In the genomic region with DNA sequence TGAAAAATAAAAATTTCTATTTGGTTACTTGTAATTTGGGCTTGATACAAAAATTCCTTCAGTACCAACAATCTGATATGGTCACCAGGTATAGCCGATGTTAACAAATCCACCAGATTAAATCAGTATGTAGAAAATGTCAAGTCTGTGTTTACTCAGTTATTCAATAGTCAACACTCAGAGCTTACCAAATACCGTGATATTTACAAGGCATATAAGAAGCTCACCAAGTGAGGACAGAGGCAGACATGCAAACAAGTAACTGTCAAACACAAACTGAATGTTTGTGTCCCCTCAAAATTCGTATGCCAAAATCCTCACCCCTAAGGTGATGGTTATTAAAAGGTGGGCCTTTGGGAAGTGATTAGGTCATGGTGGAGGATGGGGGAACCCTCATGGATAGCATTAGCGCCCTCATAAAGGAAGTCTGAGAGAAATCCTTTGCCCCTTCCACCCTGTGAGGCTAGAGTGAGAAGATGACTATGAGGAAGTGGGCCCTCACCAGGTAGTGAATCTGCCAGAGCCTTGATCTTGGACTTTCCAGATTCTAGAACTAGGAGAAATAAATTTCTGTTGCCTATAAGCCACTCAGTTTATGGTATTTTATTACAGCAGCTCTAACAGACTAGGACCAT, we compare ENCODE assay signal across 24 cellular contexts.
DNase-seq lines count a peak whose midpoint lies in the region; ATAC-seq, FAIRE-seq and TF ChIP-seq lines count a peak whose summit lies in the region.
"Had no signal": no experiment of that assay in that cellular context is flagged by ENCODE, and none has a peak within 500 bp of the region (broad histone marks: within the 10 kb centered on the region; RNA-seq: fewer than 3 reads in every experiment).

No MANE protein-coding gene starts in this region.

- H3K4me3 Mint-ChIP-seq in mesothelial cell of epicardium: no peak overlapping the region
- H3K4me3 Mint-ChIP-seq: activated CD4-positive, alpha-beta T cell treated with anti-CD3 and anti-CD28 coated beads, Interleukin-2, amount 10 ng/mL, durations not matched to agents 7 days and 5 days; IgD-negative memory B cell; stimulated activated naive B cell treated with anti-CD40 and anti-IgM and Interleukin-4, amounts not matched to agents 10 μg/mL and 1 μg/mL and 100 μg/mL, for 72 hours had no signal

- no peak overlapping the region for H3K27ac Mint-ChIP-seq in mesothelial cell of epicardium
- H3K27ac Mint-ChIP-seq: activated CD4-positive, alpha-beta T cell treated with anti-CD3 and anti-CD28 coated beads, Interleukin-2, amount 10 ng/mL, durations not matched to agents 7 days and 5 days; IgD-negative memory B cell; stimulated activated naive B cell treated with anti-CD40 and anti-IgM and Interleukin-4, amounts not matched to agents 10 μg/mL and 1 μg/mL and 100 μg/mL, for 72 hours had no signal

- intact Hi-C loops in HCT116 (cut with micrococcal nuclease): no loop called here
- intact Hi-C loops in K562 (cut with micrococcal nuclease): no loop called here
- intact Hi-C loops in HepG2 (cut with micrococcal nuclease; ENCODE audit: unreplicated experiment): no loop called here
- intact Hi-C loops in transverse colon (cut with DNase I; ENCODE audit: low total_unique reads): no loop called here

- H3K4me3 ChIP-seq in HCT116 (replicated peaks in 1 of 2; ENCODE audit: low read depth in 1 of 2, low read length in 2 of 2) (no peak overlapping the region), K562 (no peak overlapping the region), HepG2 (replicated peaks in 1 of 3; ENCODE audit: insufficient read depth in 1 of 3, low read depth in 2 of 3, low read length in 3 of 3) (no peak overlapping the region), transverse colon (no peak overlapping the region)
- H3K4me3 ChIP-seq: cardiac muscle cell, dorsolateral prefrontal cortex, thyroid gland had no signal

- H3K9ac ChIP-seq in HCT116 (ENCODE audit: low read length) (no peak overlapping the region), K562 (ENCODE audit: insufficient read depth in 1 of 2, low read depth in 2 of 2, low read length in 2 of 2) (no peak overlapping the region), HepG2 (ENCODE audit: insufficient read depth, low read depth, low read length) (no peak overlapping the region)

- H3K36me3 ChIP-seq in HCT116 (ENCODE audit: control insufficient read depth in 1 of 2, insufficient read depth in 2 of 2, low read length in 2 of 2) (no peaks in the 10 kb centered on the region), K562 (ENCODE audit: control insufficient read depth, insufficient read depth, low read length) (no peaks in the 10 kb centered on the region; the same call in 2 of the 3 replicates), HepG2 (replicated peaks in 1 of 2; ENCODE audit: control insufficient read depth in 1 of 2, insufficient read depth in 2 of 2, low read length in 2 of 2) (no peaks in the 10 kb centered on the region), transverse colon (no peaks in the 10 kb centered on the region)
- H3K36me3 ChIP-seq: BE2C, cardiac muscle cell, thyroid gland had no signal

- H3K9me2 ChIP-seq in HCT116 (ENCODE audit: insufficient read depth): no peaks in the 10 kb centered on the region

- POLR2A ChIA-PET in HCT116 (lab: Charles Lee) (no interaction called here), K562 (lab: Yijun Ruan, JAX) (no interaction called here), HepG2 (lab: Yijun Ruan, JAX) (no interaction called here)

- CTCF ChIA-PET in HCT116 (lab: Charles Lee) (no interaction called here), K562 (lab: Yijun Ruan, JAX; ENCODE audit: low intra/inter-chr PET ratio) (interaction anchor here (0.6 kb wide), 1 partner anchor 72 kb away, joined by 4 read pairs; no protein-coding TSS in a partner anchor), HepG2 (lab: Yijun Ruan, JAX; ENCODE audit: low intra/inter-chr PET ratio, low total read pairs) (no interaction called here)

- H3K4me1 ChIP-seq in HCT116 (ENCODE audit: control insufficient read depth in 1 of 2, insufficient read depth in 2 of 2, low read length in 2 of 2): peaks cover 35 to 60% of the 10 kb centered on the region in 2 experiments
- no peaks in the 10 kb centered on the region for H3K4me1 ChIP-seq in K562 (replicated peaks in 1 of 2; ENCODE audit: control insufficient read depth in 2 of 2, insufficient read depth in 2 of 2, low read length in 2 of 2)
- H3K4me1 ChIP-seq in HepG2 (ENCODE audit: insufficient read depth, low read length): no peaks in the 10 kb centered on the region
- peaks cover 11 to 44% (median 25%) of the 10 kb centered on the region in 4 donors for H3K4me1 ChIP-seq in transverse colon
- H3K4me1 ChIP-seq: BE2C had no signal

- H4K20me1 ChIP-seq in HCT116 (ENCODE audit: insufficient read depth) (no peaks in the 10 kb centered on the region), K562 (replicated peaks; ENCODE audit: control insufficient read depth, insufficient read depth, low read length) (no peaks in the 10 kb centered on the region), HepG2 (ENCODE audit: insufficient read depth, low read length) (no peaks in the 10 kb centered on the region)

- H3K4me2 ChIP-seq in HCT116 (ENCODE audit: low read length): peak overlapping the region; percentile 22
- H3K4me2 ChIP-seq in K562 (ENCODE audit: insufficient read depth, low read length): no peak overlapping the region
- no peak overlapping the region for H3K4me2 ChIP-seq in HepG2 (ENCODE audit: low read depth, low read length)

- no peak for DNase-seq in HCT116 (ENCODE audit: low read depth, low spot score)
- DNase-seq in K562 (ENCODE audit: extremely low read depth in 1 of 4, low spot score in 3 of 4): no peak
- no peak for DNase-seq in HepG2 (ENCODE audit: low spot score)
- DNase-seq in transverse colon: no peak
- DNase-seq in NOMO-1 treated with dmso at 0.1 percent for 144 hours (lab: John Stamatoyannopoulos, UW; ENCODE audit: unreplicated experiment): no peak
- DNase-seq in NCI-H2196 (lab: John Stamatoyannopoulos, UW; ENCODE audit: unreplicated experiment): no peak
- DNase-seq in mesothelial cell of epicardium (ENCODE audit: low spot score in 2 of 2, unreplicated experiment in 2 of 2): no peak
- DNase-seq: activated CD4-positive, alpha-beta T cell treated with anti-CD3 and anti-CD28 coated beads, Interleukin-2, amount 10 ng/mL, durations not matched to agents 7 days and 5 days; activated CD8-positive, alpha-beta memory T cell treated with anti-CD3 and anti-CD28 coated beads, Interleukin-2, amount 50 U/mL, for 4 hours; activated effector memory CD4-positive, alpha-beta T cell treated with anti-CD3 and anti-CD28 coated beads, Interleukin-2, amount 50 U/mL, for 16 hours; BE2C; dorsolateral prefrontal cortex; erythroblast; H7; NCI-H187 treated with DMSO at 0.1 percent for 48 hours; NK-92 treated with Interleukin-12 subunit alpha and Interleukin-12 subunit beta, amount 100 ng/mL, for 24 hours; occipital lobe; right cardiac atrium; stimulated activated naive B cell treated with anti-CD40 and anti-IgM and Interleukin-4, amounts not matched to agents 10 μg/mL and 1 μg/mL and 100 μg/mL, for 72 hours; thyroid gland had no signal

- H3K9me3 Mint-ChIP-seq in mesothelial cell of epicardium: peaks cover 24% of the 10 kb centered on the region
- H3K9me3 Mint-ChIP-seq: activated CD4-positive, alpha-beta T cell treated with anti-CD3 and anti-CD28 coated beads, Interleukin-2, amount 10 ng/mL, durations not matched to agents 7 days and 5 days; IgD-negative memory B cell; stimulated activated naive B cell treated with anti-CD40 and anti-IgM and Interleukin-4, amounts not matched to agents 10 μg/mL and 1 μg/mL and 100 μg/mL, for 72 hours had no signal

- 2% methylated on average over 4 of the region's 4 CpGs for WGBS in K562 (ENCODE audit: insufficient coverage, low coverage, missing lambda C conversion rate)
- 17% methylated on average over 4 of the region's 4 CpGs for WGBS in HepG2 (ENCODE audit: low lambda C conversion rate)
- WGBS in transverse colon (ENCODE audit: low coverage in 1 of 2), 2 donors: 28 to 62% methylated on average over 4 of the region's 4 CpGs

- no TSS peak for BruUV-seq in HCT116 (replicated peaks; lab: Mats Ljungman, UMichigan)
- no TSS peak for BruUV-seq in K562 (replicated peaks; lab: Mats Ljungman, UMichigan)
- BruUV-seq in HepG2 (replicated peaks; lab: Mats Ljungman, UMichigan): no TSS peak

- FAIRE-seq in K562 (lab: Jason Lieb, UNC) (no peak), HepG2 (lab: Jason Lieb, UNC) (no peak)
- FAIRE-seq: D721Med had no signal

- H3K4me1 Mint-ChIP-seq in mesothelial cell of epicardium: peaks cover 16% of the 10 kb centered on the region
- H3K4me1 Mint-ChIP-seq: activated CD4-positive, alpha-beta T cell treated with anti-CD3 and anti-CD28 coated beads, Interleukin-2, amount 10 ng/mL, durations not matched to agents 7 days and 5 days; IgD-negative memory B cell; stimulated activated naive B cell treated with anti-CD40 and anti-IgM and Interleukin-4, amounts not matched to agents 10 μg/mL and 1 μg/mL and 100 μg/mL, for 72 hours had no signal

- TF ChIP-seq EP300 in K562 (IDR thresholded peaks at IDR 0.05; ENCODE audit: low read length): no peak
- no peak for TF ChIP-seq EP300 in HepG2 (IDR thresholded peaks at IDR 0.05; ENCODE audit: low read depth in 2 of 2, low read length in 2 of 2)
- TF ChIP-seq EP300 in HepG2 (CRISPR knock-in tag; IDR thresholded peaks at IDR 0.05; ENCODE audit: borderline replicate concordance): no peak
- TF ChIP-seq EP300 in transverse colon (IDR thresholded peaks at IDR 0.05; ENCODE audit: low read depth): no peak

- no peaks in the 10 kb centered on the region for H3K36me3 Mint-ChIP-seq in mesothelial cell of epicardium
- H3K36me3 Mint-ChIP-seq: IgD-negative memory B cell; stimulated activated naive B cell treated with anti-CD40 and anti-IgM and Interleukin-4, amounts not matched to agents 10 μg/mL and 1 μg/mL and 100 μg/mL, for 72 hours had no signal

- ATAC-seq in HCT116 (no peak), K562 (no peak), HepG2 (no peak)
- ATAC-seq: left lobe of liver, right cardiac atrium had no signal

- in situ Hi-C loops in K562 (cut with MboI): no loop called here
- in situ Hi-C loops in HepG2 (cut with HindIII; ENCODE audit: extremely low pct_ligation_motif_present, low pct_unique_long_range_greater_than_20kb): no loop called here
- in situ Hi-C loops in transverse colon (cut with MboI; ENCODE audit: low pct_ligation_motif_present in 1 of 4, low pct_unique_long_range_greater_than_20kb in 1 of 4, low sequenced_read_pairs in 3 of 4): loop anchor here in 2 of 4 donors (25.0 kb wide), 2 partner anchors 314 to 539 kb away; no protein-coding TSS in a partner anchor

- no peak for TF ChIP-seq RAD21 in HCT116 (IDR thresholded peaks at IDR 0.05; ENCODE audit: low read depth)
- TF ChIP-seq RAD21 in K562 (CRISPR knock-in tag; conservative IDR thresholded peaks at IDR 0.05 in 1 of 2, IDR thresholded peaks at IDR 0.05 in 1 of 2): no peak
- TF ChIP-seq RAD21 in HepG2 (CRISPR knock-in tag; IDR thresholded peaks at IDR 0.05): no peak

- H3K9me3 ChIP-seq in HCT116 (ENCODE audit: control insufficient read depth in 1 of 2, insufficient read depth in 1 of 2, low read depth in 1 of 2, low read length in 2 of 2): no peaks in the 10 kb centered on the region
- H3K9me3 ChIP-seq in K562 (replicated peaks; ENCODE audit: control insufficient read depth, insufficient read depth, low read depth, low read length): no peaks in the 10 kb centered on the region
- no peaks in the 10 kb centered on the region for H3K9me3 ChIP-seq in HepG2 (ENCODE audit: low read length)
- no peaks in the 10 kb centered on the region for H3K9me3 ChIP-seq in transverse colon
- H3K9me3 ChIP-seq: BE2C, thyroid gland had no signal

- H3K27ac ChIP-seq in HCT116 (ENCODE audit: low read depth, low read length): peak overlapping the region; percentile 89; the same call in 1 of the 2 replicates
- no peak overlapping the region for H3K27ac ChIP-seq in K562 (ENCODE audit: extremely low read depth, low read depth, low read length)
- no peak overlapping the region for H3K27ac ChIP-seq in HepG2 (ENCODE audit: extremely low read length, insufficient read depth, low read length)
- peak overlapping the region in 3 of 4 donors; percentile 79 to 83 (median 81) for H3K27ac ChIP-seq in transverse colon
- H3K27ac ChIP-seq: cardiac muscle cell, dorsolateral prefrontal cortex had no signal

- H3K9me1 ChIP-seq in K562 (ENCODE audit: control insufficient read depth, insufficient read depth, low read length): no peaks in the 10 kb centered on the region

- TF ChIP-seq POLR2A in HCT116 (IDR thresholded peaks at IDR 0.05; ENCODE audit: borderline replicate concordance, extremely low read depth, insufficient read depth, insufficient read length): no peak
- TF ChIP-seq POLR2A in K562 (conservative IDR thresholded peaks at IDR 0.05): no peak
- TF ChIP-seq POLR2A in HepG2 (IDR thresholded peaks at IDR 0.05; ENCODE audit: insufficient read depth in 1 of 2, low read depth in 2 of 2, low read length in 2 of 2): no peak
- TF ChIP-seq POLR2A in transverse colon (IDR thresholded peaks at IDR 0.05): no peak

- H3K79me2 ChIP-seq in HCT116 (ENCODE audit: insufficient read depth, low read length) (no peaks in the 10 kb centered on the region), K562 (ENCODE audit: control insufficient read depth, insufficient read depth, low read length) (no peaks in the 10 kb centered on the region), HepG2 (ENCODE audit: insufficient read depth, low read length) (no peaks in the 10 kb centered on the region)

- no peaks in the 10 kb centered on the region for H3K27me3 Mint-ChIP-seq in mesothelial cell of epicardium (ENCODE audit: low read depth)

- TF ChIP-seq CTCF in HCT116 (IDR thresholded peaks at IDR 0.05 in 2 of 3, conservative IDR thresholded peaks at IDR 0.05 in 1 of 3; ENCODE audit: borderline replicate concordance in 1 of 3, insufficient read depth in 1 of 3, low read depth in 2 of 3, low read length in 2 of 3) (no peak), K562 (IDR thresholded peaks at IDR 0.05 in 2 of 3, conservative IDR thresholded peaks at IDR 0.05 in 1 of 3; ENCODE audit: insufficient read depth in 2 of 3, low read depth in 1 of 3, low read length in 3 of 3) (no peak), HepG2 (CRISPR knock-in tag; IDR thresholded peaks at IDR 0.05) (no peak), transverse colon (IDR thresholded peaks at IDR 0.05) (no peak), mesothelial cell of epicardium (IDR thresholded peaks at IDR 0.05; ENCODE audit: unreplicated experiment) (no peak)

- H2AFZ ChIP-seq in HCT116 (ENCODE audit: low read depth, low read length, poor library complexity, severe bottlenecking) (peak overlapping the region; percentile 42), K562 (ENCODE audit: low read depth, low read length) (no peak overlapping the region), HepG2 (ENCODE audit: low read length) (no peak overlapping the region)

- H3K27me3 ChIP-seq in HCT116 (ENCODE audit: insufficient read depth, low read length) (no peaks in the 10 kb centered on the region), K562 (ENCODE audit: control insufficient read depth in 2 of 2, insufficient read depth in 2 of 2, low read length in 2 of 2) (no peaks in the 10 kb centered on the region), HepG2 (ENCODE audit: control insufficient read depth in 1 of 2, insufficient read depth in 2 of 2, low read length in 2 of 2) (no peaks in the 10 kb centered on the region), transverse colon (no peaks in the 10 kb centered on the region)
- H3K27me3 ChIP-seq: BE2C, cardiac muscle cell, dorsolateral prefrontal cortex, thyroid gland had no signal

- RAD21 ChIA-PET in HCT116 (lab: Charles Lee; ENCODE audit: low non-redundant PET in 1 of 2, low total read pairs in 2 of 2, uncharacterized antibody in 2 of 2, unreplicated experiment in 2 of 2): no interaction called here

Comparison
In these comparisons a context has a peak if more than half of its experiments do, and no peak if none do; other contexts are left out.
1. H3K27ac ChIP-seq: peak in HCT116 (single experiment) and transverse colon (3 of 4); none in K562 (single experiment) and HepG2 (single experiment).